2 cellular contexts compared by ENCODE assay signal in genomic region chr5:102834438-102834964, GRCh38.
TF ChIP-seq lines count a peak whose summit lies in the region.

No MANE protein-coding gene starts in this region.

TF ChIP-seq in GM23338, 12 proteins besides CTCF, POLR2A, EP300 and RAD21 (continued from another document):
- TF ChIP-seq ZNF462 (CRISPR knock-in tag; IDR thresholded peaks at IDR 0.05): no peak
- no peak for TF ChIP-seq POLR2AphosphoS5 (IDR thresholded peaks at IDR 0.05; ENCODE audit: low read depth)
- TF ChIP-seq CREB1 (CRISPR knock-in tag; IDR thresholded peaks at IDR 0.05; ENCODE audit: low read depth): no peak
- no peak for TF ChIP-seq EZH2 (IDR thresholded peaks at IDR 0.05; ENCODE audit: low read depth, unreplicated experiment)
- TF ChIP-seq ZNF331 (CRISPR knock-in tag; IDR thresholded peaks at IDR 0.05; ENCODE audit: low read depth): no peak
- TF ChIP-seq NANOG (IDR thresholded peaks at IDR 0.05; ENCODE audit: borderline replicate concordance): no peak
- no peak for TF ChIP-seq REST (IDR thresholded peaks at IDR 0.05; ENCODE audit: unreplicated experiment)
- no peak for TF ChIP-seq STAT1 (IDR thresholded peaks at IDR 0.05; ENCODE audit: unreplicated experiment)
- no peak for TF ChIP-seq ETS1 (IDR thresholded peaks at IDR 0.05)

TF ChIP-seq in SK-N-SH treated with all-trans-retinoic acid at 6 μM for 48 hours, 23 proteins besides CTCF, POLR2A, EP300 and RAD21 (continued from another document):
- no peak for TF ChIP-seq POU6F1 (CRISPR knock-in tag; IDR thresholded peaks at IDR 0.05; ENCODE audit: borderline replicate concordance, low read depth)
- no peak for TF ChIP-seq ZFP3 (CRISPR knock-in tag; IDR thresholded peaks at IDR 0.05)
- no peak for TF ChIP-seq CREB5 (CRISPR knock-in tag; IDR thresholded peaks at IDR 0.05; ENCODE audit: low read depth)
- TF ChIP-seq TSHZ2 (CRISPR knock-in tag; IDR thresholded peaks at IDR 0.05): no peak
- TF ChIP-seq ZNF565 (CRISPR knock-in tag; conservative IDR thresholded peaks at IDR 0.05; ENCODE audit: low read depth): no peak
- no peak for TF ChIP-seq PPARA (CRISPR knock-in tag; IDR thresholded peaks at IDR 0.05; ENCODE audit: borderline replicate concordance)
- TF ChIP-seq ZC3H10 (CRISPR knock-in tag; IDR thresholded peaks at IDR 0.05): no peak
- no peak for TF ChIP-seq ARNTL (CRISPR knock-in tag; IDR thresholded peaks at IDR 0.05; ENCODE audit: borderline replicate concordance, low read depth)
- no peak for TF ChIP-seq ZNF70 (CRISPR knock-in tag; IDR thresholded peaks at IDR 0.05)
